ENCODE assay signal across 27 cellular contexts in genomic region chr18:54436501-54436900, GRCh38.
"Had no signal": no experiment of that assay in that cellular context is flagged by ENCODE, and none has a peak within 500 bp of the region (broad histone marks: within the 10 kb centered on the region; RNA-seq: fewer than 3 reads in every experiment).

No MANE protein-coding gene starts in this region.

- H3K4me1 ChIP-seq: colonic mucosa, esophagus muscularis mucosa, esophagus squamous epithelium, foreskin keratinocyte, gastrocnemius medialis, gastroesophageal sphincter, heart left ventricle, heart right ventricle had no signal

- DNase-seq: colonic mucosa; cortex of kidney; dermis blood vessel endothelial cell; dorsolateral prefrontal cortex; effector CD4-positive, alpha-beta T cell; effector CD8-positive, alpha-beta T cell; effector memory CD4-positive, alpha-beta T cell; effector memory CD8-positive, alpha-beta T cell; endodermal cell; erythroblast; esophagus squamous epithelium; foreskin fibroblast; foreskin keratinocyte; foreskin melanocyte; gastrocnemius medialis; glutamatergic neuron; head of caudate nucleus; heart left ventricle; heart right ventricle had no signal

- H3K27me3 ChIP-seq: colonic mucosa, gastrocnemius medialis had no signal

- H3K9me3 ChIP-seq: colonic mucosa, esophagus muscularis mucosa, esophagus squamous epithelium, gastrocnemius medialis, gastroesophageal sphincter, heart left ventricle, heart right ventricle had no signal

- FAIRE-seq: colon, endometrium, endothelial cell of umbilical vein, frontal cortex had no signal

- H3K27ac ChIP-seq: colonic mucosa, coronary artery, dorsolateral prefrontal cortex, epithelial cell of prostate, esophagus muscularis mucosa, esophagus squamous epithelium, foreskin keratinocyte, gastrocnemius medialis, gastroesophageal sphincter, heart left ventricle, heart right ventricle had no signal

- H3K4me3 ChIP-seq: colonic mucosa, coronary artery, dorsolateral prefrontal cortex, esophagus muscularis mucosa, esophagus squamous epithelium, gastrocnemius medialis, gastroesophageal sphincter, heart left ventricle, heart right ventricle had no signal

- H3K36me3 ChIP-seq: colonic mucosa, esophagus muscularis mucosa, esophagus squamous epithelium, gastrocnemius medialis, gastroesophageal sphincter, heart left ventricle, heart right ventricle had no signal
